ENCODE assay signal across 8 cellular contexts in genomic region chr15:88621789-88622604, GRCh38. TPM values are rescaled to one million over a fixed set of nuclear protein-coding genes. Genes with fewer than 3 reads are reported as not detected.
DNase-seq lines count a peak whose midpoint lies in the region; ATAC-seq, FAIRE-seq and TF ChIP-seq lines count a peak whose summit lies in the region.

No MANE protein-coding gene starts in this region.

- POLR2A ChIA-PET in GM12878 (lab: Charles Lee), result interaction anchor here (0.8 to 1.6 kb wide), 7 partner anchors 9 to 155 kb away, joined by 3 to 8 read pairs (median 3); partner anchors contain the start of genes ISG20, MRPL46 and MRPS11

- peak overlapping the region; percentile 95 for H3K27ac ChIP-seq in SJCRH30
- H3K27ac ChIP-seq in GM12878 (ENCODE audit: control insufficient read depth, insufficient read depth), result peak overlapping the region; percentile 97

- peak overlapping the region; percentile 98 to 99 for H3K27ac Mint-ChIP-seq in stimulated activated naive CD8-positive, alpha-beta T cell treated with anti-CD3 and anti-CD28 coated beads, Interleukin-15, amount 100 ng/mL, for 72 hours

- H3K36me3 ChIP-seq in SJCRH30, result peaks cover 22% of the 10 kb centered on the region
- peaks cover 8 to 12% of the 10 kb centered on the region in 2 experiments for H3K36me3 ChIP-seq in GM12878 (ENCODE audit: control insufficient read depth in 2 of 2, insufficient read depth in 2 of 2, low read length in 1 of 2)

- peak overlapping the region; percentile 99 for H3K9ac ChIP-seq in GM12878 (ENCODE audit: control insufficient read depth, insufficient read depth, low read length)

- CTCF ChIA-PET in GM12878 (lab: Yijun Ruan, JAX), result interaction anchor here (0.7 to 2.0 kb wide), 7 partner anchors 10 to 212 kb away, joined by 3 to 8 read pairs (median 5); partner anchors contain the start of genes MRPL46 and MRPS11

- ATAC-seq in HG02981 (IDR thresholded peaks at IDR 0.05; ENCODE audit: unreplicated experiment) (peak; percentile 31), GM12878 (peak; percentile 59), left lobe of liver (peak; percentile 10)
- peak; percentile 44 for ATAC-seq in stimulated activated naive CD8-positive, alpha-beta T cell treated with anti-CD3 and anti-CD28 coated beads, Interleukin-15, amount 100 ng/mL, for 72 hours

- H3K4me1 ChIP-seq in SJCRH30, result peaks cover 25% of the 10 kb centered on the region; the same call in 1 of the 2 replicates
- H3K4me1 ChIP-seq in GM12878 (ENCODE audit: control insufficient read depth, insufficient read depth, low read length), result peaks cover 39% of the 10 kb centered on the region

- H3K27me3 Mint-ChIP-seq in stimulated activated naive CD8-positive, alpha-beta T cell treated with anti-CD3 and anti-CD28 coated beads, Interleukin-15, amount 100 ng/mL, for 72 hours, result peaks cover 9% of the 10 kb centered on the region

- peaks cover 14% of the 10 kb centered on the region; the same call in 1 of the 2 replicates for H4K20me1 ChIP-seq in GM12878 (ENCODE audit: control insufficient read depth, insufficient read depth)

- peaks cover 56% of the 10 kb centered on the region for H3K4me1 Mint-ChIP-seq in stimulated activated naive CD8-positive, alpha-beta T cell treated with anti-CD3 and anti-CD28 coated beads, Interleukin-15, amount 100 ng/mL, for 72 hours

- peak overlapping the region; percentile 38 for H2AFZ ChIP-seq in GM12878 (ENCODE audit: control insufficient read depth, low read depth, low read length)

- H3K4me3 ChIP-seq in SJCRH30 (peak overlapping the region; percentile 94), GM12878 (peak overlapping the region; percentile 83)

- TSS peak; percentile 98 for BruUV-seq in GM12878 (replicated peaks; lab: Mats Ljungman, UMichigan)

- WGBS in GM12878 (ENCODE audit: insufficient coverage, insufficient replicate concordance, low lambda C conversion rate, missing lambda C conversion rate), result 2% methylated on average over 17 of the region's 17 CpGs

- in situ Hi-C loops in GM12878 (cut with MboI), result loop anchor here (5.0 kb wide), 1 partner anchor 145 kb away; no protein-coding TSS in a partner anchor

- intact Hi-C loops in GM12878 (cut with micrococcal nuclease; ENCODE audit: unreplicated experiment), result loop anchor here (1.0 to 5.0 kb wide), 2 partner anchors 75 to 146 kb away; partner anchors contain the start of gene DET1

- H3K27me3 ChIP-seq in SJCRH30 (no peaks in the 10 kb centered on the region), GM12878 (replicated peaks in 1 of 2; ENCODE audit: control insufficient read depth in 2 of 2, insufficient read depth in 2 of 2, low read length in 1 of 2) (no peaks in the 10 kb centered on the region)

- TF ChIP-seq CTCF in GM12878 (IDR thresholded peaks at IDR 0.05 in 2 of 3, conservative IDR thresholded peaks at IDR 0.05 in 1 of 3; ENCODE audit: control insufficient read depth in 2 of 3, extremely low read depth in 1 of 3, insufficient read depth in 1 of 3, low read depth in 3 of 3, low read length in 3 of 3), result no peak

- H3K9me3 ChIP-seq in SJCRH30 (replicated peaks) (no peaks in the 10 kb centered on the region), GM12878 (replicated peaks; ENCODE audit: control insufficient read depth, insufficient read depth, low read length) (no peaks in the 10 kb centered on the region)

- no peak for TF ChIP-seq EP300 in GM12878 (IDR thresholded peaks at IDR 0.05; ENCODE audit: borderline replicate concordance in 1 of 2, control insufficient read depth in 1 of 2, low read depth in 2 of 2, low read length in 2 of 2)

- no peak for TF ChIP-seq RAD21 in GM12878 (IDR thresholded peaks at IDR 0.05; ENCODE audit: insufficient read depth, low read depth, low read length)

- peak overlapping the region; percentile 90 to 98 for H3K4me3 Mint-ChIP-seq in stimulated activated naive CD8-positive, alpha-beta T cell treated with anti-CD3 and anti-CD28 coated beads, Interleukin-15, amount 100 ng/mL, for 72 hours

- peaks cover 59% of the 10 kb centered on the region for H3K79me2 ChIP-seq in GM12878 (ENCODE audit: control insufficient read depth, insufficient read depth, low read length)

- no peak; the same call in 1 of the 2 replicates for TF ChIP-seq POLR2A in GM12878 (IDR thresholded peaks at IDR 0.05; ENCODE audit: low read depth, low read length)

- SMC1A ChIA-PET in GM12878 (lab: Charles Lee; ENCODE audit: uncharacterized antibody, unreplicated experiment), result interaction anchor here (0.7 to 1.6 kb wide), 6 partner anchors 10 to 42 kb away, joined by 3 to 13 read pairs (median 6); partner anchors contain the start of gene ISG20

- peak overlapping the region; percentile 98 for H3K4me2 ChIP-seq in GM12878 (ENCODE audit: control insufficient read depth, insufficient read depth)

- peak; percentile 47 for FAIRE-seq in GM12878 (lab: Jason Lieb, UNC)

- H3K9me3 Mint-ChIP-seq in stimulated activated naive CD8-positive, alpha-beta T cell treated with anti-CD3 and anti-CD28 coated beads, Interleukin-15, amount 100 ng/mL, for 72 hours, result no peaks in the 10 kb centered on the region

- DNase-seq in NCI-H1694 treated with DMSO at 0.1 percent for 48 hours (lab: John Stamatoyannopoulos, UW), result peak; percentile 7
- DNase-seq in NCI-H1694 (lab: John Stamatoyannopoulos, UW), result no peak
- DNase-seq in SJCRH30, result no peak
- DNase-seq in GM12878 (ENCODE audit: low read depth, low spot score), result no peak
- DNase-seq in left lobe of liver (ENCODE audit: low spot score), result no peak
- DNase-seq in stimulated activated naive CD8-positive, alpha-beta T cell treated with anti-CD3 and anti-CD28 coated beads, Interleukin-15, amount 100 ng/mL, for 72 hours, result peak; percentile 52 to 62
- no peak for DNase-seq in NCI-H2081 treated with DMSO at 0.1 percent for 48 hours (lab: John Stamatoyannopoulos, UW)

- RAD21 ChIA-PET in GM12878 (lab: Charles Lee; ENCODE audit: unreplicated experiment), result interaction anchor here (1.0 to 2.0 kb wide), 6 partner anchors 35 to 152 kb away, joined by 3 to 9 read pairs (median 4); no protein-coding TSS in a partner anchor

TF ChIP-seq in GM12878, 131 proteins besides CTCF, POLR2A, EP300 and RAD21 (continues in another document):
- TF ChIP-seq GATAD2B (conservative IDR thresholded peaks at IDR 0.05; ENCODE audit: low read depth) (no peak), HDAC6 (IDR thresholded peaks at IDR 0.05; ENCODE audit: unreplicated experiment) (peak; percentile 19), MTA3 (IDR thresholded peaks at IDR 0.05; ENCODE audit: borderline replicate concordance, low read length) (no peak), IKZF2 (IDR thresholded peaks at IDR 0.05) (no peak), SIN3A (IDR thresholded peaks at IDR 0.05; ENCODE audit: low read depth, low read length) (0 out of 2 replicates have a peak, but pooled peaks have one; percentile 64), ETV6 (conservative IDR thresholded peaks at IDR 0.05 in 1 of 2, IDR thresholded peaks at IDR 0.05 in 1 of 2; ENCODE audit: borderline replicate concordance in 1 of 2, low read depth in 1 of 2) (no peak)

RNA-seq across cellular contexts. Expression of gene AEN, which starts 0.9 kb away (rescaled TPM):
- 71.1 and 76.5 TPM in 2 replicates for total RNA-seq in SJCRH30 (2014; rRNA removed; shearing (Covaris generic))
- total RNA-seq in GM12878 (2013; cell fraction: nucleolus; rRNA removed), result 74.1 and 86.4 TPM in 2 replicates
- 76.0 and 81.2 TPM in 2 replicates for total RNA-seq in GM12878 (2014; rRNA removed)
- 39.9 and 44.5 TPM in 2 replicates for total RNA-seq in GM12878 (2014; rRNA removed; fragmentation: Illumina TruSeq; extraction: Trizol)
- total RNA-seq in GM12878 (2021), result 67.2 and 74.4 TPM in 2 replicates
- 14.7 TPM for polyA plus RNA-seq in GM12878 (2011; ENCODE audit: low read depth)
- polyA plus RNA-seq in GM12878 (2011; rRNA removed), result 32.5 and 44.7 TPM in 2 replicates
- 46.2 and 62.0 TPM in 2 replicates for polyA plus RNA-seq in GM12878 (2011; cell fraction: cytosol; rRNA removed)
- 106 and 115 TPM in 2 replicates for polyA plus RNA-seq in GM12878 (2011; cell fraction: nucleus; rRNA removed)
- polyA plus RNA-seq in GM12878 (2012), result 23.8 and 31.0 TPM in 2 replicates
- 25.8 and 33.5 TPM in 2 replicates for polyA plus RNA-seq in GM12878 (2014; fragmentation: Illumina TruSeq; extraction: Trizol)
- polyA plus RNA-seq in GM12878 (2014; fragmentation: Nextera tagmentation; extraction: Ambion mirVana), result 10 to 100 TPM; 11.7 to 12.0 TPM
- 62.8 and 66.1 TPM in 2 replicates for polyA plus RNA-seq in GM12878 (2014; rRNA removed)
- 10 to 100 TPM; 78.0 to 78.8 TPM for polyA plus RNA-seq in GM12878 (2016; fragmentation: Nextera tagmentation; extraction: Ambion mirVana)
- 57.4 and 84.3 TPM in 2 replicates for polyA minus RNA-seq in GM12878 (2011; rRNA and poly(A)+ RNA removed)
- 23.4 and 24.8 TPM in 2 replicates for polyA minus RNA-seq in GM12878 (2011; cell fraction: cytosol; rRNA and poly(A)+ RNA removed)
- 70.1 and 137 TPM in 2 replicates for polyA minus RNA-seq in GM12878 (2011; cell fraction: nucleus; rRNA and poly(A)+ RNA removed)
- 7.1 TPM for total RNA-seq in left lobe of liver

RNA-seq across cellular contexts. Expression of gene ISG20, which starts 16.8 kb away (rescaled TPM):
- 0.97 and 1.0 TPM in 2 replicates for total RNA-seq in SJCRH30 (2014; rRNA removed; shearing (Covaris generic))
- 14.5 and 16.0 TPM in 2 replicates for total RNA-seq in GM12878 (2013; cell fraction: nucleolus; rRNA removed)
- total RNA-seq in GM12878 (2014; rRNA removed) (210 and 228 TPM in 2 replicates), GM12878 (2014; rRNA removed; fragmentation: Illumina TruSeq; extraction: Trizol) (48.5 and 53.8 TPM in 2 replicates), GM12878 (2021) (76.5 and 90.2 TPM in 2 replicates), left lobe of liver (5.7 TPM)
- 45.4 TPM for polyA plus RNA-seq in GM12878 (2011; ENCODE audit: low read depth)
- polyA plus RNA-seq in GM12878 (2011; rRNA removed) (46.6 and 182 TPM in 2 replicates), GM12878 (2014; fragmentation: Illumina TruSeq; extraction: Trizol) (3.5 and 23.4 TPM in 2 replicates), GM12878 (2014; fragmentation: Nextera tagmentation; extraction: Ambion mirVana) (10 to 100 TPM; 49.6 to 92.9 TPM), GM12878 (2014; rRNA removed) (177 and 251 TPM in 2 replicates), GM12878 (2016; fragmentation: Nextera tagmentation; extraction: Ambion mirVana) (10 to 100 TPM; 80.7 to 91.1 TPM)
- 210 and 386 TPM in 2 replicates for polyA plus RNA-seq in GM12878 (2011; cell fraction: cytosol; rRNA removed)
- 219 and 271 TPM in 2 replicates for polyA plus RNA-seq in GM12878 (2011; cell fraction: nucleus; rRNA removed)
- 145 and 222 TPM in 2 replicates for polyA plus RNA-seq in GM12878 (2012)
- polyA minus RNA-seq in GM12878 (2011; rRNA and poly(A)+ RNA removed), result 49.6 and 80.3 TPM in 2 replicates
- polyA minus RNA-seq in GM12878 (2011; cell fraction: cytosol; rRNA and poly(A)+ RNA removed), result 44.1 and 44.6 TPM in 2 replicates
- polyA minus RNA-seq in GM12878 (2011; cell fraction: nucleus; rRNA and poly(A)+ RNA removed), result 38.3 and 60.6 TPM in 2 replicates

Comparison
In these comparisons a context has a peak if more than half of its experiments do, and no peak if none do; other contexts are left out.
1. DNase-seq: peak in NCI-H1694 treated with DMSO at 0.1 percent for 48 hours (single experiment) and stimulated activated naive CD8-positive, alpha-beta T cell treated with anti-CD3 and anti-CD28 coated beads, Interleukin-15, amount 100 ng/mL, for 72 hours (2 of 2); none in NCI-H1694 (single experiment), SJCRH30 (0 of 2), GM12878 (single experiment), left lobe of liver (single experiment) and NCI-H2081 treated with DMSO at 0.1 percent for 48 hours (single experiment).
2. Peak in every context shown above with its lines, with median percentiles within 50 percentile points of each other: ATAC-seq.